ENCODE assay signal across 1 cellular context in the genomic region with DNA sequence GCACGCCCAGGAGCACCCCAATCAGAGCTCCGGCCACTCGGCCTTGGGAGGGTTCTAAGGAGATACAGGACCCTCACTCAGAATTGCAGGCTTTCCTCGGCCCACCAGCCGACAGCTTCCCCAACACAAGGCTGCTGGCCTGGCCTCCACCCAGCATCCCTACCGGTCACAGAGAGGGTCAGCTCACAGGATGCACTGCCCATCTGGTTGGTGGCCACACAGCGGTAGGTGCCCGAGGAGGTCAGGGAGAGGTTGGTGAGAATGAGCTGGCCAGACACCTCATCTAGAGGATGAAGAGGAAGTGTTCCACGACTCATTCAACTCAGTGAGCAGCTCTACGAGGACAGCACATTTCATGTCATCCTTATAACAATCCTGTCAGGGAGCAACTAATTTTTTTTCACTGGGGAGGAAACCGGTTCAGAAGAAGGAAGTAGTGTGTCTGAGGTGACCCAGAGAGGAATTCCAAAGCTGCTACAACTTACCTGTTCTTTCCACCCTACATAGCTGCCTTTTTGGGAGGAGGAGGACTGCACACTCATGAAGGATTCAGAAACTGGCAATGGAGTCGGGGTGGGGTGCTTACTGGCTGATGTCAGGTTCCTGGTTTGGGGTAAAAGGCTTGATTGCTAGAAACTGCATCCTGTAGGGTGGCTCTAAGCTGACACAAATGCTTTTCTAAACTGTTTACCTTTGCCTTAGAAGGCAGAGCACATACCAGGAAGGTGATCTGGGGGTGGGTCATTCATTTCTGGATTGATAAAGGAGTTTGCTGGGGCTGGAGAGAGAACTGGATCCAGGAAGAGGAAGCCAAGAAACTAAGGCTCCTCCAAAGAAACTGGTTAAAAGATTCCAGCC.
TF ChIP-seq lines count a peak whose summit lies in the region.

No MANE protein-coding gene starts in this region.

TF ChIP-seq in WTC11, 78 proteins besides CTCF, POLR2A, EP300 and RAD21 (continued from another document):
- TF ChIP-seq, protein P1, sequence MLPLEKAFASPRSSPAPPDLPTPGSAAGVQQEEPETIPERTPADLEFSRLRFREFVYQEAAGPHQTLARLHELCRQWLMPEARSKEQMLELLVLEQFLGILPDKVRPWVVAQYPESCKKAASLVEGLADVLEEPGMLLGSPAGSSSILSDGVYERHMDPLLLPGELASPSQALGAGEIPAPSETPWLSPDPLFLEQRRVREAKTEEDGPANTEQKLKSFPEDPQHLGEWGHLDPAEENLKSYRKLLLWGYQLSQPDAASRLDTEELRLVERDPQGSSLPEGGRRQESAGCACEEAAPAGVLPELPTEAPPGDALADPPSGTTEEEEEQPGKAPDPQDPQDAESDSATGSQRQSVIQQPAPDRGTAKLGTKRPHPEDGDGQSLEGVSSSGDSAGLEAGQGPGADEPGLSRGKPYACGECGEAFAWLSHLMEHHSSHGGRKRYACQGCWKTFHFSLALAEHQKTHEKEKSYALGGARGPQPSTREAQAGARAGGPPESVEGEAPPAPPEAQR (CRISPR knock-in tag; IDR thresholded peaks at IDR 0.05), result no peak
- TF ChIP-seq, protein P2, sequence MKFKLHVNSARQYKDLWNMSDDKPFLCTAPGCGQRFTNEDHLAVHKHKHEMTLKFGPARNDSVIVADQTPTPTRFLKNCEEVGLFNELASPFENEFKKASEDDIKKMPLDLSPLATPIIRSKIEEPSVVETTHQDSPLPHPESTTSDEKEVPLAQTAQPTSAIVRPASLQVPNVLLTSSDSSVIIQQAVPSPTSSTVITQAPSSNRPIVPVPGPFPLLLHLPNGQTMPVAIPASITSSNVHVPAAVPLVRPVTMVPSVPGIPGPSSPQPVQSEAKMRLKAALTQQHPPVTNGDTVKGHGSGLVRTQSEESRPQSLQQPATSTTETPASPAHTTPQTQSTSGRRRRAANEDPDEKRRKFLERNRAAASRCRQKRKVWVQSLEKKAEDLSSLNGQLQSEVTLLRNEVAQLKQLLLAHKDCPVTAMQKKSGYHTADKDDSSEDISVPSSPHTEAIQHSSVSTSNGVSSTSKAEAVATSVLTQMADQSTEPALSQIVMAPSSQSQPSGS (CRISPR knock-in tag; IDR thresholded peaks at IDR 0.05; ENCODE audit: borderline replicate concordance, low read depth), result no peak
- TF ChIP-seq SP1 (CRISPR knock-in tag; conservative IDR thresholded peaks at IDR 0.05), result no peak
- no peak for TF ChIP-seq SMAD4 (CRISPR knock-in tag; IDR thresholded peaks at IDR 0.05)
- no peak for TF ChIP-seq PRRX2 (CRISPR knock-in tag; IDR thresholded peaks at IDR 0.05)
- TF ChIP-seq, protein P3, sequence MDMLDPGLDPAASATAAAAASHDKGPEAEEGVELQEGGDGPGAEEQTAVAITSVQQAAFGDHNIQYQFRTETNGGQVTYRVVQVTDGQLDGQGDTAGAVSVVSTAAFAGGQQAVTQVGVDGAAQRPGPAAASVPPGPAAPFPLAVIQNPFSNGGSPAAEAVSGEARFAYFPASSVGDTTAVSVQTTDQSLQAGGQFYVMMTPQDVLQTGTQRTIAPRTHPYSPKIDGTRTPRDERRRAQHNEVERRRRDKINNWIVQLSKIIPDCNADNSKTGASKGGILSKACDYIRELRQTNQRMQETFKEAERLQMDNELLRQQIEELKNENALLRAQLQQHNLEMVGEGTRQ (CRISPR knock-in tag; IDR thresholded peaks at IDR 0.05), result no peak
- no peak for TF ChIP-seq IRF2 (CRISPR knock-in tag; IDR thresholded peaks at IDR 0.05; ENCODE audit: borderline replicate concordance, low read depth)
- TF ChIP-seq SOX15 (CRISPR knock-in tag; IDR thresholded peaks at IDR 0.05), result no peak
- TF ChIP-seq NR3C1 (CRISPR knock-in tag; conservative IDR thresholded peaks at IDR 0.05; ENCODE audit: low read depth), result no peak
- no peak for TF ChIP-seq ZNF416 (CRISPR knock-in tag; IDR thresholded peaks at IDR 0.05)
- TF ChIP-seq, protein P4, sequence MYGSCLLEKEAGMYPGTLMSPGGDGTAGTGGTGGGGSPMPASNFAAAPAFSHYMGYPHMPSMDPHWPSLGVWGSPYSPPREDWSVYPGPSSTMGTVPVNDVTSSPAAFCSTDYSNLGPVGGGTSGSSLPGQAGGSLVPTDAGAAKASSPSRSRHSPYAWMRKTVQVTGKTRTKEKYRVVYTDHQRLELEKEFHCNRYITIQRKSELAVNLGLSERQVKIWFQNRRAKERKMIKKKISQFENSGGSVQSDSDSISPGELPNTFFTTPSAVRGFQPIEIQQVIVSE (CRISPR knock-in tag; IDR thresholded peaks at IDR 0.05; ENCODE audit: borderline replicate concordance), result no peak
